Comparison of ENCODE assay signal across 9 cellular contexts in the genomic region with DNA sequence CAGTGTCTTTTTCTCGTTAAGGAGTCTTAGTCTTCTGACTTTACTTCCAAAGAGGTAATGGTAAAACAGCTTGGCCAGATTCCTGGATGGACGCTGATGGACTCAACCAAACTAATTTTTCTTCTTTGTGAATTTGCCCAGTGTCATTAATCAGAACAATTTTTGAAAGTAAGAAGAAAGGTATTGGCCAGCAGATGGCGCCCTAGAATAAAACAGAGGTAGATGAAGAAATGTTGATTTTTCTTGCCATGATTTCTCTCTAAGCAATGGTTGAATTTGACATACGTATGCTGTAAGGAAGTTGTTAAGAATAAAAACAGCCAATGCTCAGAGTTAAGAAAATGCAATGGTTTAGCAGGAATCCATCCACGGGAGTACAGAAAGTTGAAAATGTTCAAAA.
A peak's percentile ranks its signal among the peaks of the same experiment; 100 is the strongest.
DNase-seq lines count a peak whose midpoint lies in the region; ATAC-seq and TF ChIP-seq lines count a peak whose summit lies in the region.
"Had no signal": no experiment of that assay in that cellular context is flagged by ENCODE, and none has a peak within 500 bp of the region (broad histone marks: within the 10 kb centered on the region; RNA-seq: fewer than 3 reads in every experiment).

No MANE protein-coding gene starts in this region.

- H3K9me3 Mint-ChIP-seq in T-cell (peaks cover 0 to 9% (median 7%) of the 10 kb centered on the region in 3 donors), memory B cell (peaks cover 5% of the 10 kb centered on the region)
- peaks cover 0 to 2% of the 10 kb centered on the region in 2 donors for H3K9me3 Mint-ChIP-seq in stimulated activated naive B cell treated with anti-CD40 and anti-IgM and Interleukin-4, amounts not matched to agents 10 μg/mL and 1 μg/mL and 100 μg/mL, for 72 hours
- H3K9me3 Mint-ChIP-seq: activated naive CD8-positive, alpha-beta T cell treated with anti-CD3 and anti-CD28 coated beads, Interleukin-2, amount 10 ng/mL, durations not matched to agents 7 days and 5 days had no signal

- no peak overlapping the region for H3K4me2 ChIP-seq in mammary epithelial cell (ENCODE audit: insufficient read depth, low read depth, low read length)

- H3K9ac ChIP-seq in mammary epithelial cell (ENCODE audit: insufficient read depth, low read length): no peak overlapping the region

- ATAC-seq in T-cell (replicated peaks in 1 of 4): no peak
- peak; percentile 41 for ATAC-seq in memory B cell (ENCODE audit: low read depth)
- ATAC-seq in stimulated activated naive B cell treated with anti-CD40 and anti-IgM and Interleukin-4, amounts not matched to agents 10 μg/mL and 1 μg/mL and 100 μg/mL, for 72 hours (replicated peaks): no peak
- ATAC-seq in GM19023 (IDR thresholded peaks at IDR 0.05; ENCODE audit: unreplicated experiment): no peak
- no peak for ATAC-seq in HG03460 (IDR thresholded peaks at IDR 0.05; ENCODE audit: unreplicated experiment)

- H3K27ac ChIP-seq in mammary epithelial cell (ENCODE audit: insufficient read depth, low read depth, low read length): no peak overlapping the region

- dilution Hi-C loops in mammary epithelial cell (cut with HindIII; ENCODE audit: low sequenced_read_pairs): no loop called here

- WGBS in mammary epithelial cell (ENCODE audit: low coverage, missing lambda C conversion rate): 10% methylated on average over 5 of the region's 5 CpGs

- intact Hi-C loops in mammary epithelial cell (cut with micrococcal nuclease): loop anchor here (1.0 to 5.0 kb wide), 5 partner anchors 77 to 729 kb away; partner anchors contain the start of gene DIRAS2

- CTCF ChIA-PET in T-cell (lab: Charles Lee) (interaction anchor here in 1 of 2 donors (0.6 kb wide), 1 partner anchor 720 kb away, joined by 4 read pairs; no protein-coding TSS in a partner anchor), mammary epithelial cell (lab: Charles Lee; ENCODE audit: low non-redundant PET) (interaction anchor here (0.7 kb wide), 1 partner anchor 517 kb away, joined by 3 read pairs; no protein-coding TSS in a partner anchor)

- H3K36me3 Mint-ChIP-seq in T-cell: no peaks in the 10 kb centered on the region
- H3K36me3 Mint-ChIP-seq in memory B cell: peaks cover 3% of the 10 kb centered on the region
- H3K36me3 Mint-ChIP-seq in stimulated activated naive B cell treated with anti-CD40 and anti-IgM and Interleukin-4, amounts not matched to agents 10 μg/mL and 1 μg/mL and 100 μg/mL, for 72 hours: peaks cover 0 to 4% of the 10 kb centered on the region in 2 donors
- H3K36me3 Mint-ChIP-seq: activated naive CD8-positive, alpha-beta T cell treated with anti-CD3 and anti-CD28 coated beads, Interleukin-2, amount 10 ng/mL, durations not matched to agents 7 days and 5 days had no signal

- H3K27me3 ChIP-seq in mammary epithelial cell (ENCODE audit: insufficient read depth, low read length): peaks cover 2% of the 10 kb centered on the region

- BruUV-seq in mammary epithelial cell (replicated peaks; lab: Mats Ljungman, UMichigan): no TSS peak

- H3K4me3 Mint-ChIP-seq in T-cell: no peak overlapping the region
- H3K4me3 Mint-ChIP-seq in memory B cell: no peak overlapping the region
- no peak overlapping the region for H3K4me3 Mint-ChIP-seq in stimulated activated naive B cell treated with anti-CD40 and anti-IgM and Interleukin-4, amounts not matched to agents 10 μg/mL and 1 μg/mL and 100 μg/mL, for 72 hours
- H3K4me3 Mint-ChIP-seq: activated naive CD8-positive, alpha-beta T cell treated with anti-CD3 and anti-CD28 coated beads, Interleukin-2, amount 10 ng/mL, durations not matched to agents 7 days and 5 days had no signal

- H3K27me3 Mint-ChIP-seq in T-cell (peaks cover 27 to 29% of the 10 kb centered on the region in 2 donors), memory B cell (peaks cover 16% of the 10 kb centered on the region)
- H3K27me3 Mint-ChIP-seq in stimulated activated naive B cell treated with anti-CD40 and anti-IgM and Interleukin-4, amounts not matched to agents 10 μg/mL and 1 μg/mL and 100 μg/mL, for 72 hours: peaks cover 19 to 23% of the 10 kb centered on the region in 2 donors

- no peaks in the 10 kb centered on the region for H3K79me2 ChIP-seq in mammary epithelial cell (ENCODE audit: insufficient read depth, low read length)

- H3K27ac Mint-ChIP-seq in T-cell: no peak overlapping the region
- no peak overlapping the region for H3K27ac Mint-ChIP-seq in memory B cell
- no peak overlapping the region for H3K27ac Mint-ChIP-seq in stimulated activated naive B cell treated with anti-CD40 and anti-IgM and Interleukin-4, amounts not matched to agents 10 μg/mL and 1 μg/mL and 100 μg/mL, for 72 hours
- H3K27ac Mint-ChIP-seq: activated naive CD8-positive, alpha-beta T cell treated with anti-CD3 and anti-CD28 coated beads, Interleukin-2, amount 10 ng/mL, durations not matched to agents 7 days and 5 days had no signal

- peak; percentile 50 to 58 for TF ChIP-seq CTCF in mammary epithelial cell (conservative IDR thresholded peaks at IDR 0.05 in 1 of 2, IDR thresholded peaks at IDR 0.05 in 1 of 2; ENCODE audit: extremely low read depth in 1 of 2, insufficient read depth in 1 of 2, low read depth in 1 of 2, low read length in 2 of 2)

- H4K20me1 ChIP-seq in mammary epithelial cell (ENCODE audit: insufficient read depth, low read length): no peaks in the 10 kb centered on the region

- H3K4me1 Mint-ChIP-seq in T-cell (peaks cover 0 to 4% (median 2%) of the 10 kb centered on the region in 3 donors), memory B cell (peaks cover 6% of the 10 kb centered on the region)
- H3K4me1 Mint-ChIP-seq in stimulated activated naive B cell treated with anti-CD40 and anti-IgM and Interleukin-4, amounts not matched to agents 10 μg/mL and 1 μg/mL and 100 μg/mL, for 72 hours: peaks cover 4 to 11% of the 10 kb centered on the region in 2 donors

- no peak overlapping the region for H2AFZ ChIP-seq in mammary epithelial cell (ENCODE audit: low read depth, low read length)

- no peaks in the 10 kb centered on the region for H3K36me3 ChIP-seq in mammary epithelial cell (ENCODE audit: insufficient read depth, low read length)

- POLR2A ChIA-PET in T-cell (lab: Charles Lee): no interaction called here

- DNase-seq in GM04503 (ENCODE audit: low read depth) (peak; percentile 1), NCI-H1092 (lab: John Stamatoyannopoulos, UW) (peak; percentile 81), T-cell (peak in 27 of 34 experiments; percentile 10 to 64 (median 45)), mammary epithelial cell (peak; percentile 35), memory B cell (ENCODE audit: low spot score in 2 of 2) (peak; percentile 62 to 66)
- DNase-seq in stimulated activated naive B cell treated with anti-CD40 and anti-IgM and Interleukin-4, amounts not matched to agents 10 μg/mL and 1 μg/mL and 100 μg/mL, for 72 hours: peak; percentile 15
- DNase-seq: activated naive CD8-positive, alpha-beta T cell treated with anti-CD3 and anti-CD28 coated beads, Interleukin-2, amount 10 ng/mL, durations not matched to agents 7 days and 5 days had no signal

- no peaks in the 10 kb centered on the region for H3K9me3 ChIP-seq in mammary epithelial cell (replicated peaks; ENCODE audit: insufficient read depth, low read length)

- H3K4me3 ChIP-seq in mammary epithelial cell (replicated peaks in 1 of 3; ENCODE audit: insufficient read depth in 1 of 3, low read depth in 2 of 3, low read length in 3 of 3): no peak overlapping the region

- no peaks in the 10 kb centered on the region for H3K4me1 ChIP-seq in mammary epithelial cell (ENCODE audit: insufficient read depth, low read length)

- in situ Hi-C loops in mammary epithelial cell (cut with MboI; ENCODE audit: low sequenced_read_pairs in 2 of 2): loop anchor here (10.0 to 25.0 kb wide), 2 partner anchors 620 to 732 kb away; no protein-coding TSS in a partner anchor

Comparison
In these comparisons a context has a peak if more than half of its experiments do, and no peak if none do; other contexts are left out.
1. DNase-seq: peak in every context shown above with its lines; median percentile 81 in NCI-H1092; 64 in memory B cell; 45 in T-cell; 35 in mammary epithelial cell; 15 in stimulated activated naive B cell treated with anti-CD40 and anti-IgM and Interleukin-4, amounts not matched to agents 10 μg/mL and 1 μg/mL and 100 μg/mL, for 72 hours; 1 in GM04503.